Comparison of ENCODE assay signal across 14 cellular contexts in genomic region chr12:59517522-59517921, GRCh38.
DNase-seq lines count a peak whose midpoint lies in the region; ATAC-seq lines count a peak whose summit lies in the region.
"Had no signal": no experiment of that assay in that cellular context is flagged by ENCODE, and none has a peak within 500 bp of the region (broad histone marks: within the 10 kb centered on the region; RNA-seq: fewer than 3 reads in every experiment).

No MANE protein-coding gene starts in this region.

- peak; percentile 65 for DNase-seq in NCI-H1105 treated with DMSO at 0.1 percent for 48 hours (lab: John Stamatoyannopoulos, UW)
- peak; percentile 9 for DNase-seq in NCI-H774 (lab: John Stamatoyannopoulos, UW)
- DNase-seq in left colon = no peak
- DNase-seq in UCSD-AML1 (lab: John Stamatoyannopoulos, UW; ENCODE audit: unreplicated experiment) = no peak
- no peak for DNase-seq in left lobe of liver (ENCODE audit: low spot score)
- DNase-seq in GM19240 (ENCODE audit: insufficient read length, low spot score) = no peak
- DNase-seq: BE2C; Caco-2; CD4-positive, alpha-beta memory T cell; DND-41; GDM1; H7 had no signal

- intact Hi-C loops in left colon (cut with DNase I, micrococcal nuclease) = no loop called here

- ATAC-seq in left colon = peak; percentile 95
- no peak for ATAC-seq in left lobe of liver
- ATAC-seq: A549, GM23338 had no signal

Comparison
In these comparisons a context has a peak if more than half of its experiments do, and no peak if none do; other contexts are left out.
1. DNase-seq: peak in NCI-H1105 treated with DMSO at 0.1 percent for 48 hours (single experiment) and NCI-H774 (single experiment); none in left colon (0 of 2), UCSD-AML1 (single experiment), left lobe of liver (single experiment) and GM19240 (single experiment).